ENCODE assay signal across 29 cellular contexts in the genomic region with DNA sequence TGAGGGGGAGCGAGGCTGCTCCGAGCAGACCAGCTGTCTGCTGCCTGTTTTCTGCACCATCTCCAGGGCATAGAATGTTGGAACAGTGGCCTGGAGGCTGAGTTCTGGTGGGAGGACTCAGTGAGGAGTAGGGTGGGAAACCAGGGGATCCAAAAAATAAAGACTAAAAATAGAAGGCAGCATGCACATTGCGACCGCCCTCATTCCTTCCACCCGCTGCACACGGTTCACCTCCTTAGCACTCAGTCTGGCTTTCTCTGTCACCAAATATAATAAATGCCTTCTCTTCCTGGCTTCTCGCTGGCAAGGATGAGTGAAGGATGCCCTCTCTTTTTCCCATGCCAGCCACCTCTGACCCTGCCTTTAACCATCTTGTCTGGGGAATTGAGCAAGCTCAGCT. TPM values are rescaled to one million over a fixed set of nuclear protein-coding genes. Genes with fewer than 3 reads are reported as not detected.
"Had no signal": no experiment of that assay in that cellular context is flagged by ENCODE, and none has a peak within 500 bp of the region (broad histone marks: within the 10 kb centered on the region; RNA-seq: fewer than 3 reads in every experiment).

No MANE protein-coding gene starts in this region.

- H3K36me3 ChIP-seq: esophagus muscularis mucosa, gastroesophageal sphincter, heart right ventricle, lower lobe of right lung, neutrophil, prostate gland, right atrium auricular region, stomach, tibial nerve, upper lobe of left lung, uterus had no signal

- H3K4me3 ChIP-seq: coronary artery, esophagus muscularis mucosa, gastroesophageal sphincter, heart right ventricle, lower lobe of right lung, prostate gland, right atrium auricular region, smooth muscle cell, stomach, testis, tibial nerve, upper lobe of left lung, uterus had no signal

- DNase-seq: dermis blood vessel endothelial cell; effector memory CD4-positive, alpha-beta T cell; foreskin keratinocyte; heart right ventricle; hippocampal formation; immature natural killer cell; islet precursor cell; left ventricle myocardium superior; lower lobe of right lung; naive thymus-derived CD8-positive, alpha-beta T cell; nephron progenitor cell; stimulated activated CD4-positive, alpha-beta T cell treated with anti-CD3 and anti-CD28 coated beads, Interleukin-12 subunit alpha, Interleukin-12 subunit beta, amount 100 ng/mL, for 4 hours; stimulated activated CD4-positive, alpha-beta T cell treated with anti-CD3 and anti-CD28 coated beads, Interleukin-1b, Interleukin-23, amount 100 ng/mL, for 48 hours; stimulated activated CD4-positive, alpha-beta T cell treated with anti-CD3 and anti-CD28 coated beads, Interleukin-4, amount 100 ng/mL, for 24 hours; stimulated activated naive CD4-positive, alpha-beta T cell treated with Interleukin-2 at 50 U/mL for 16 hours; stomach; testis; upper lobe of left lung; uterus had no signal

- H3K9me3 ChIP-seq: lower lobe of right lung, neutrophil, prostate gland, right atrium auricular region, testis, upper lobe of left lung, uterus had no signal

- H3K4me1 ChIP-seq: esophagus muscularis mucosa, foreskin keratinocyte, gastroesophageal sphincter, heart right ventricle, lower lobe of right lung, prostate gland, right atrium auricular region, stomach, tibial nerve, upper lobe of left lung, uterus had no signal

- H3K27ac ChIP-seq: coronary artery, esophagus muscularis mucosa, foreskin keratinocyte, gastroesophageal sphincter, heart right ventricle, lower lobe of right lung, neutrophil, prostate gland, right atrium auricular region, stomach, testis, tibial nerve, upper lobe of left lung, uterus had no signal

- FAIRE-seq: endothelial cell of umbilical vein had no signal

RNA-seq across cellular contexts. Expression of gene TMEM132B, which starts 25.3 kb away (rescaled TPM):
- total RNA-seq: epithelial cell of proximal tubule; naive thymus-derived CD8-positive, alpha-beta T cell; smooth muscle cell had no signal
- polyA plus RNA-seq: immature natural killer cell; naive thymus-derived CD8-positive, alpha-beta T cell had no signal
